ENCODE assay signal across 1 cellular context in genomic region chr1:68036946-68037345, GRCh38.
A peak's percentile ranks its signal among the peaks of the same experiment; 100 is the strongest.
TF ChIP-seq lines count a peak whose summit lies in the region.

No MANE protein-coding gene starts in this region.

TF ChIP-seq in HepG2, 621 proteins besides CTCF, POLR2A, EP300 and RAD21:
- TF ChIP-seq ZNF879 (CRISPR knock-in tag; IDR thresholded peaks at IDR 0.05) (no peak), CREB1 (IDR thresholded peaks at IDR 0.05) (peak; percentile 61), CREB1 (CRISPR knock-in tag; IDR thresholded peaks at IDR 0.05) (no peak)
TF ChIP-seq in HepG2: peak in this region for 1.
